In genomic region chr11:45148276-45148675, GRCh38 we compare ENCODE assay signal across 10 cellular contexts. TPM values are rescaled to one million over a fixed set of nuclear protein-coding genes. Genes with fewer than 3 reads are reported as not detected.
A peak's percentile ranks its signal among the peaks of the same experiment; 100 is the strongest.
DNase-seq lines count a peak whose midpoint lies in the region; ATAC-seq and TF ChIP-seq lines count a peak whose summit lies in the region.
"Had no signal": no experiment of that assay in that cellular context is flagged by ENCODE, and none has a peak within 500 bp of the region (broad histone marks: within the 10 kb centered on the region; RNA-seq: fewer than 3 reads in every experiment).

No MANE protein-coding gene starts in this region.

- H3K27ac Mint-ChIP-seq in activated naive CD4-positive, alpha-beta T cell treated with anti-CD3 and anti-CD28 coated beads, Interleukin-2, amount 50 U/mL, for 24 hours: no peak overlapping the region

- H3K9me3 ChIP-seq in stomach: no peaks in the 10 kb centered on the region

- intact Hi-C loops in stomach (cut with DNase I; ENCODE audit: low total_unique reads): no loop called here

- peaks cover 22 to 60% (median 29%) of the 10 kb centered on the region in 4 donors for H3K4me1 ChIP-seq in stomach

- peaks cover 0 to 9% (median 0%) of the 10 kb centered on the region in 3 donors for H3K27me3 ChIP-seq in stomach

- TF ChIP-seq EP300 in stomach (IDR thresholded peaks at IDR 0.05): no peak

- peaks cover 6% of the 10 kb centered on the region for H3K36me3 Mint-ChIP-seq in activated naive CD4-positive, alpha-beta T cell treated with anti-CD3 and anti-CD28 coated beads, Interleukin-2, amount 50 U/mL, for 24 hours

- peak overlapping the region; percentile 89 for H3K4me3 Mint-ChIP-seq in activated naive CD4-positive, alpha-beta T cell treated with anti-CD3 and anti-CD28 coated beads, Interleukin-2, amount 50 U/mL, for 24 hours

- ATAC-seq in HG02840 (IDR thresholded peaks at IDR 0.05; ENCODE audit: low FRiP score, unreplicated experiment) (no peak), GM19328 (IDR thresholded peaks at IDR 0.05; ENCODE audit: unreplicated experiment) (no peak), HG02981 (IDR thresholded peaks at IDR 0.05; ENCODE audit: unreplicated experiment) (no peak)

- WGBS in stomach, 5 donors: 69 to 77% (median 75%) methylated on average over 7 of the region's 7 CpGs

- no peak for TF ChIP-seq CTCF in stomach (IDR thresholded peaks at IDR 0.05)

- no peak overlapping the region for H3K27ac ChIP-seq in stomach

- no peaks in the 10 kb centered on the region for H3K36me3 ChIP-seq in stomach

- peak overlapping the region; percentile 57 to 77 (median 64) for H3K4me3 ChIP-seq in stomach

- no peaks in the 10 kb centered on the region for H3K27me3 Mint-ChIP-seq in activated naive CD4-positive, alpha-beta T cell treated with anti-CD3 and anti-CD28 coated beads, Interleukin-2, amount 50 U/mL, for 24 hours

- no peak for TF ChIP-seq POLR2A in stomach (IDR thresholded peaks at IDR 0.05)

- DNase-seq in activated naive CD4-positive, alpha-beta T cell treated with anti-CD3 and anti-CD28 coated beads, Interleukin-2, amount 50 U/mL, for 16 hours: no peak
- DNase-seq in activated CD8-positive, alpha-beta memory T cell treated with anti-CD3 and anti-CD28 coated beads, Interleukin-2, amount 50 U/mL, for 48 hours: peak; percentile 36
- DNase-seq in islet precursor cell (peak; percentile 28), stomach (no peak)
- DNase-seq: dermis blood vessel endothelial cell, NCI-H2081 treated with DMSO at 0.1 percent for 48 hours had no signal

- no peaks in the 10 kb centered on the region for H3K9me3 Mint-ChIP-seq in activated naive CD4-positive, alpha-beta T cell treated with anti-CD3 and anti-CD28 coated beads, Interleukin-2, amount 50 U/mL, for 24 hours

- peaks cover 50% of the 10 kb centered on the region for H3K4me1 Mint-ChIP-seq in activated naive CD4-positive, alpha-beta T cell treated with anti-CD3 and anti-CD28 coated beads, Interleukin-2, amount 50 U/mL, for 24 hours

RNA-seq across cellular contexts. Expression of gene PRDM11, which starts 1.8 kb away (rescaled TPM):
- total RNA-seq in stomach: 100 to 1,000 TPM in 1 of 5 donors, 10 to 100 TPM in 3, 1 to 10 TPM in 1; 4.5 to 139 (median 14.2) TPM
- polyA plus RNA-seq in stomach: 1 to 10 TPM; 1.2 to 3.5 (median 2.6) TPM

Comparison
In these comparisons a context has a peak if more than half of its experiments do, and no peak if none do; other contexts are left out.
1. DNase-seq: peak in activated CD8-positive, alpha-beta memory T cell treated with anti-CD3 and anti-CD28 coated beads, Interleukin-2, amount 50 U/mL, for 48 hours (single experiment) and islet precursor cell (single experiment); none in activated naive CD4-positive, alpha-beta T cell treated with anti-CD3 and anti-CD28 coated beads, Interleukin-2, amount 50 U/mL, for 16 hours (single experiment) and stomach (single experiment).